Comparison of ENCODE assay signal across 32 cellular contexts in genomic region chr3:16798738-16799137, GRCh38.
"Had no signal": no experiment of that assay in that cellular context is flagged by ENCODE, and none has a peak within 500 bp of the region (broad histone marks: within the 10 kb centered on the region; RNA-seq: fewer than 3 reads in every experiment).

No MANE protein-coding gene starts in this region.

- H3K27me3 ChIP-seq: brain microvascular endothelial cell, esophagus muscularis mucosa, foreskin keratinocyte, gastrocnemius medialis had no signal

- H3K4me3 Mint-ChIP-seq: activated B cell treated with CpG ODN at 0.5 μM for 24 hours; activated CD8-positive, alpha-beta T cell treated with anti-CD3 and anti-CD28 coated beads for 36 hours; activated naive CD8-positive, alpha-beta T cell; activated T-cell treated with anti-CD3 and anti-CD28 coated beads, Interleukin-2, amount 50 U/mL, for 4 hours; activated T-helper 17 cell treated with anti-CD3 and anti-CD28 coated beads, Interleukin-2, amount 50 U/mL, for 72 hours; central memory CD8-positive, alpha-beta T cell; effector memory CD8-positive, alpha-beta T cell; T-helper 17 cell; T-helper 2 cell treated with Interferon-gamma antibody and Interleukin-4, amounts not matched to agents 5 μg/mL and 100 μg/mL, for 36 hours had no signal

- H3K9me3 ChIP-seq: esophagus muscularis mucosa, gastrocnemius medialis had no signal

- H3K9me3 Mint-ChIP-seq: activated B cell treated with CpG ODN at 0.5 μM for 24 hours; activated T-cell treated with anti-CD3 and anti-CD28 coated beads, Interleukin-2, amount 50 U/mL, for 4 hours; effector memory CD8-positive, alpha-beta T cell had no signal

- H3K27ac ChIP-seq: brain microvascular endothelial cell, coronary artery, esophagus muscularis mucosa, foreskin keratinocyte, gastrocnemius medialis, WERI-Rb-1 had no signal

- H3K4me1 ChIP-seq: foreskin keratinocyte had no signal

- FAIRE-seq: astrocyte had no signal

- H3K27ac Mint-ChIP-seq: activated B cell treated with CpG ODN at 0.5 μM for 24 hours; activated CD8-positive, alpha-beta T cell treated with anti-CD3 and anti-CD28 coated beads for 36 hours; activated naive CD8-positive, alpha-beta T cell; activated T-helper 17 cell treated with anti-CD3 and anti-CD28 coated beads, Interleukin-2, amount 50 U/mL, for 72 hours; effector memory CD8-positive, alpha-beta T cell; T-helper 2 cell treated with Interferon-gamma antibody and Interleukin-4, amounts not matched to agents 5 μg/mL and 100 μg/mL, for 36 hours had no signal

- DNase-seq: activated B cell treated with CpG ODN at 0.5 μM for 24 hours; activated CD4-positive, alpha-beta T cell treated with anti-CD3 and anti-CD28 coated beads for 48 hours; activated CD4-positive, alpha-beta T cell treated with anti-CD3 and anti-CD28 coated beads, Interleukin-2, amount 50 U/mL, for 1 hour; activated CD4-positive, alpha-beta T cell treated with anti-CD3 and anti-CD28 coated beads, Interleukin-2, amount 50 U/mL, for 48 hours; activated CD8-positive, alpha-beta memory T cell treated with anti-CD3 and anti-CD28 coated beads for 24 hours; activated CD8-positive, alpha-beta T cell treated with anti-CD3 and anti-CD28 coated beads for 36 hours; activated effector memory CD4-positive, alpha-beta T cell treated with Interleukin-2 at 50 U/mL for 16 hours; activated gamma-delta T cell treated with Interleukin-2 at 50 U/mL for 16 hours; activated naive CD4-positive, alpha-beta T cell treated with anti-CD3 and anti-CD28 coated beads, Interleukin-2, amount 50 U/mL, for 16 hours; activated naive CD4-positive, alpha-beta T cell treated with Interleukin-2 at 50 U/mL for 16 hours; activated T-cell treated with anti-CD3 and anti-CD28 coated beads, Interleukin-2, amount 50 U/mL, for 4 hours; amniotic stem cell; anterior cingulate cortex; brain microvascular endothelial cell; dermis blood vessel endothelial cell; effector CD4-positive, alpha-beta T cell; effector memory CD8-positive, alpha-beta T cell; erythroblast; foreskin keratinocyte; gastrocnemius medialis; T-helper 1 cell; T-helper 17 cell; T1000; WERI-Rb-1 had no signal

- H3K27me3 Mint-ChIP-seq: activated B cell treated with CpG ODN at 0.5 μM for 24 hours; activated CD8-positive, alpha-beta T cell treated with anti-CD3 and anti-CD28 coated beads for 36 hours; activated naive CD8-positive, alpha-beta T cell; activated T-helper 17 cell treated with anti-CD3 and anti-CD28 coated beads, Interleukin-2, amount 50 U/mL, for 72 hours; central memory CD8-positive, alpha-beta T cell; effector memory CD8-positive, alpha-beta T cell; T-helper 17 cell had no signal

- H3K4me3 ChIP-seq: coronary artery, esophagus muscularis mucosa, gastrocnemius medialis had no signal

- H3K36me3 ChIP-seq: brain microvascular endothelial cell, esophagus muscularis mucosa, gastrocnemius medialis, WERI-Rb-1 had no signal

- ATAC-seq: activated CD4-positive, CD25-positive, alpha-beta regulatory T cell treated with anti-CD3 and anti-CD28 coated beads, Interleukin-2, amount 50 U/mL, for 24 hours; activated CD8-positive, alpha-beta T cell treated with anti-CD3 and anti-CD28 coated beads for 36 hours; activated T-cell treated with anti-CD3 and anti-CD28 coated beads, Interleukin-2, amount 50 U/mL, for 4 hours; activated T-helper 17 cell treated with anti-CD3 and anti-CD28 coated beads, Interleukin-2, amount 50 U/mL, for 72 hours; effector memory CD8-positive, alpha-beta T cell; foreskin keratinocyte; gastrocnemius medialis; T-helper 17 cell had no signal
